ENCODE assay signal across 1 cellular context in the genomic region with DNA sequence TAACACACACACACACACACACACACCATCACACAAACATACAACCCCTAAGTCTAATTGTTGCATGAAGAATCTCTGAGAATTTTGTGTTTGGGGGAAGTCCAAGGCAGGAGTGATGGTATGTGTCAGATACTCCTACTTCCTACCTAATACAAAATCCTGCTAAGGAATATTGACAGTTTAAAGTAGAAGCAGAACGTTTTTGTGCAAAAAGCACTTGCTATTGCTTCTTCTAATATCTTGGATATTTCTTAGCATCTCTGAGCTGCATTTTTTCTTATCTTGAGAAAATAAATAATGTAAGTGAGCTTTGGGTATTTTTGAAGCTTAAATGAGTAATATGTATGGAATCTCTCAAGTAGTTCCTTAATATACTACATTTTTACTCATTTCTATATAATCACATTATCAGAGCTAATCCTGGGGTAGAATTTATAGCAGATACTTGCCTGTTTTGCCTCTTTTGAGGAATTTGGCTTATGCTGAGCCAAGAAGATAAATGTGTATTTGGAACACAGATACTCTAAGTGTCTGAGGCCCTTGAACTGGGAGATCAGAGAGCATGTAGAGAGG.
TF ChIP-seq lines count a peak whose summit lies in the region.

No MANE protein-coding gene starts in this region.

TF ChIP-seq in IMR-90, 13 proteins besides CTCF, POLR2A, EP300 and RAD21:
- TF ChIP-seq SMC3 (IDR thresholded peaks at IDR 0.05; ENCODE audit: low read depth, low read length) (no peak), CHD1 (IDR thresholded peaks at IDR 0.05; ENCODE audit: low read depth, low read length) (no peak), MXI1 (IDR thresholded peaks at IDR 0.05; ENCODE audit: borderline replicate concordance, low read depth, low read length) (no peak), MAZ (IDR thresholded peaks at IDR 0.05; ENCODE audit: borderline replicate concordance, low read depth, low read length) (no peak), MAFK (IDR thresholded peaks at IDR 0.05; ENCODE audit: low read depth, low read length) (no peak), CEBPB (IDR thresholded peaks at IDR 0.05; ENCODE audit: low read depth, low read length) (no peak)
- TF ChIP-seq, protein P1, sequence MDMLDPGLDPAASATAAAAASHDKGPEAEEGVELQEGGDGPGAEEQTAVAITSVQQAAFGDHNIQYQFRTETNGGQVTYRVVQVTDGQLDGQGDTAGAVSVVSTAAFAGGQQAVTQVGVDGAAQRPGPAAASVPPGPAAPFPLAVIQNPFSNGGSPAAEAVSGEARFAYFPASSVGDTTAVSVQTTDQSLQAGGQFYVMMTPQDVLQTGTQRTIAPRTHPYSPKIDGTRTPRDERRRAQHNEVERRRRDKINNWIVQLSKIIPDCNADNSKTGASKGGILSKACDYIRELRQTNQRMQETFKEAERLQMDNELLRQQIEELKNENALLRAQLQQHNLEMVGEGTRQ (IDR thresholded peaks at IDR 0.05; ENCODE audit: low read depth, low read length), result no peak
- TF ChIP-seq, protein P2, sequence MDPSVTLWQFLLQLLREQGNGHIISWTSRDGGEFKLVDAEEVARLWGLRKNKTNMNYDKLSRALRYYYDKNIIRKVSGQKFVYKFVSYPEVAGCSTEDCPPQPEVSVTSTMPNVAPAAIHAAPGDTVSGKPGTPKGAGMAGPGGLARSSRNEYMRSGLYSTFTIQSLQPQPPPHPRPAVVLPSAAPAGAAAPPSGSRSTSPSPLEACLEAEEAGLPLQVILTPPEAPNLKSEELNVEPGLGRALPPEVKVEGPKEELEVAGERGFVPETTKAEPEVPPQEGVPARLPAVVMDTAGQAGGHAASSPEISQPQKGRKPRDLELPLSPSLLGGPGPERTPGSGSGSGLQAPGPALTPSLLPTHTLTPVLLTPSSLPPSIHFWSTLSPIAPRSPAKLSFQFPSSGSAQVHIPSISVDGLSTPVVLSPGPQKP (IDR thresholded peaks at IDR 0.05; ENCODE audit: borderline replicate concordance, low read depth, low read length), result no peak
TF ChIP-seq in IMR-90: peak in this region for 0.
